25 cellular contexts compared by ENCODE assay signal in genomic region chr2:142178604-142179003, GRCh38. TPM values are rescaled to one million over a fixed set of nuclear protein-coding genes. Genes with fewer than 3 reads are reported as not detected.
"Had no signal": no experiment of that assay in that cellular context is flagged by ENCODE, and none has a peak within 500 bp of the region (broad histone marks: within the 10 kb centered on the region; RNA-seq: fewer than 3 reads in every experiment).

No MANE protein-coding gene starts in this region.

- H3K9me3 ChIP-seq: MG63 had no signal

- H3K27ac ChIP-seq: RWPE1 had no signal

- DNase-seq: IMR-90, Karpas-422, KG1, MG63, NCI-H1092, NCI-H1105 treated with DMSO at 0.1 percent for 48 hours, NCI-H1417 treated with DMSO at 0.1 percent for 48 hours, NCI-H146, NCI-H187, NCI-H2029, NCI-H2081 treated with DMSO at 0.1 percent for 48 hours, NCI-H2171, NCI-H226, NCI-H446, NCI-H510A, NCI-H524 treated with DMSO at 0.1 percent for 48 hours, NCI-H69, NCI-H774, PC-3, SHP77, SW 1271 had no signal

- H3K4me3 ChIP-seq: MG63 had no signal

- ATAC-seq: Panc1, PC-3 had no signal

- H3K27me3 ChIP-seq: MG63 had no signal

- H3K36me3 ChIP-seq: MG63 had no signal

RNA-seq across cellular contexts. Expression of gene LRP1B, which starts 47.8 kb away (rescaled TPM):
- total RNA-seq: HT-29, OCI-LY7 had no signal
